In the genomic region with DNA sequence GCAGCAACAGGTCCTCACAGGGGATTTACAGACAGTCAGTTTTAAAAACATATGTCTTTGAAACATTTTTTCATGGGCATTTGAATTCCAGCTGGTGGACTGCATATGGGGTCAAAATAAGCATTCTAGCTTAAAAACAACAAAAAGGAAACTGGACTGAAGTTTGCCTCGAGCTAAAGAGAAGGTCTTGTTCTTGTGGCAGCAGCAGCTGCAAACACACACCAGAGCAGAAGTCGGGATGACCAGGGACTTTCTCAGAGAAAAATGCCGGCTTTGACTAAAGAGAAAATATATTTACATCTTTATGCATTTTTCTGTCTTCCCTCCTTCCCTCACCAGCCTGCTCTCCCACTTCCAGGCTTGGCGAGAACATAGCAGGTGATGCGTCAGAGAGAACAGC, we compare ENCODE assay signal across 16 cellular contexts.
DNase-seq lines count a peak whose midpoint lies in the region; ATAC-seq and TF ChIP-seq lines count a peak whose summit lies in the region.
"Had no signal": no experiment of that assay in that cellular context is flagged by ENCODE, and none has a peak within 500 bp of the region (broad histone marks: within the 10 kb centered on the region; RNA-seq: fewer than 3 reads in every experiment).

No MANE protein-coding gene starts in this region.

- H3K4me3 ChIP-seq in adipocyte (ENCODE audit: low read length) (no peak overlapping the region), esophagus muscularis mucosa (no peak overlapping the region)
- H3K4me3 ChIP-seq: HAP-1 had no signal

- no peak overlapping the region for H3K27ac ChIP-seq in esophagus muscularis mucosa (replicated peaks in 1 of 4)

- H3K9ac ChIP-seq in adipocyte (ENCODE audit: low read length), result no peak overlapping the region

- H3K27me3 Mint-ChIP-seq in nephron (ENCODE audit: low read depth), result no peaks in the 10 kb centered on the region

- H3K4me3 Mint-ChIP-seq in nephron, result no peak overlapping the region
- H3K4me3 Mint-ChIP-seq: CD4-positive, alpha-beta memory T cell; HFFc6 had no signal

- no peak for TF ChIP-seq POLR2A in esophagus muscularis mucosa (IDR thresholded peaks at IDR 0.05; ENCODE audit: low read depth)

- H3K36me3 ChIP-seq in adipocyte (ENCODE audit: control insufficient read depth, insufficient read depth, low read length, severe bottlenecking) (no peaks in the 10 kb centered on the region), esophagus muscularis mucosa (no peaks in the 10 kb centered on the region)
- H3K36me3 ChIP-seq: HAP-1 had no signal

- TF ChIP-seq EP300 in esophagus muscularis mucosa (IDR thresholded peaks at IDR 0.05), result no peak

- no peaks in the 10 kb centered on the region for H3K36me3 Mint-ChIP-seq in nephron (ENCODE audit: low read depth)
- H3K36me3 Mint-ChIP-seq: CD4-positive, alpha-beta memory T cell had no signal

- H3K4me1 ChIP-seq in adipocyte (ENCODE audit: control insufficient read depth, insufficient read depth, low read length) (peaks cover 10% of the 10 kb centered on the region), esophagus muscularis mucosa (no peaks in the 10 kb centered on the region)
- H3K4me1 ChIP-seq: HAP-1 had no signal

- no peak for ATAC-seq in HG03175 (IDR thresholded peaks at IDR 0.05; ENCODE audit: unreplicated experiment)
- no peak for ATAC-seq in GM19023 (IDR thresholded peaks at IDR 0.05; ENCODE audit: unreplicated experiment)

- peaks cover 9% of the 10 kb centered on the region for H3K9me3 Mint-ChIP-seq in nephron
- H3K9me3 Mint-ChIP-seq: CD4-positive, alpha-beta memory T cell; HFFc6 had no signal

- H3K27me3 ChIP-seq in adipocyte (replicated peaks; ENCODE audit: control insufficient read depth, insufficient read depth, low read length) (peaks cover 3% of the 10 kb centered on the region), esophagus muscularis mucosa (no peaks in the 10 kb centered on the region)

- TF ChIP-seq CTCF in esophagus muscularis mucosa (IDR thresholded peaks at IDR 0.05), result no peak
- no peak for TF ChIP-seq CTCF in nephron (IDR thresholded peaks at IDR 0.05; ENCODE audit: unreplicated experiment in 3 of 3)

- intact Hi-C loops in esophagus muscularis mucosa (cut with DNase I), result no loop called here

- WGBS in esophagus muscularis mucosa, result 79% methylated on average over 5 of the region's 5 CpGs

- H3K9me3 ChIP-seq in adipocyte (ENCODE audit: control insufficient read depth, low read length) (peaks cover 9% of the 10 kb centered on the region), esophagus muscularis mucosa (peaks cover 0 to 9% (median 4%) of the 10 kb centered on the region in 4 donors)
- H3K9me3 ChIP-seq: HAP-1 had no signal

- H3K27ac Mint-ChIP-seq in nephron, result peak overlapping the region in 2 of 3 experiments; percentile 1 to 13
- H3K27ac Mint-ChIP-seq: CD4-positive, alpha-beta memory T cell; HFFc6 had no signal

- H3K4me1 Mint-ChIP-seq in nephron, result peaks cover 75% of the 10 kb centered on the region
- H3K4me1 Mint-ChIP-seq: CD4-positive, alpha-beta memory T cell had no signal

- DNase-seq in adipocyte (ENCODE audit: low read depth) (peak; percentile 22), esophagus muscularis mucosa (ENCODE audit: extremely low spot score) (peak; percentile 24), cerebellum (ENCODE audit: low spot score) (no peak)
- DNase-seq: C1 segment of cervical spinal cord; Calu3; CD4-positive, alpha-beta memory T cell; COR-L47; DMS53; DMS79 treated with DMSO at 0.1 percent for 48 hours; GF-D8; GOT3; HFFc6 had no signal
